27 cellular contexts compared by ENCODE assay signal in the genomic region with DNA sequence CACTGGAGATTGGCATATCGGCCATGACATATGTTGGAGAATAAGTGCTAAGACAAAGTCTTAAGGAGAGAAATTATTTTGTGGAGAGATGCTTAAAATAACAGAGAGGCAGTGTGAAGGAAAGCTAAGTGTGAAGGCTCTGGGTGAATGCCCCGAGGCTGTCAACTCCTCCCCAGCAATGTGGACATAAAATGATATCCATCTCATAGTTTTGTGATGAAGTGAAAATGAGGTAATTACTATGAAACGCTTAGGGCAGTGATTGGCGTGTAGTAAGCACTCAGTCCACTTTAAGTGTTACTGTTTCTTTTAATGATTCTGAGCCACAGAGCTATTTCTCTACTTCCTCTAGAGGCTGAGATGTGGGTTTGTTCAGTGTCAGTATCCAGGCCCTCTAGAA.
"Had no signal": no experiment of that assay in that cellular context is flagged by ENCODE, and none has a peak within 500 bp of the region (broad histone marks: within the 10 kb centered on the region; RNA-seq: fewer than 3 reads in every experiment).

No MANE protein-coding gene starts in this region.

- H3K4me1 ChIP-seq: adrenal gland, ascending aorta, pancreas, psoas muscle, upper lobe of right lung had no signal

- H3K27ac Mint-ChIP-seq: activated CD4-positive, alpha-beta T cell treated with anti-CD3 and anti-CD28 coated beads, Interleukin-2, amount 10 ng/mL, durations not matched to agents 7 days and 5 days; activated CD8-positive, alpha-beta T cell treated with anti-CD3 and anti-CD28 coated beads, Interleukin-2, amount 10 ng/mL, durations not matched to agents 7 days and 5 days; activated naive CD4-positive, alpha-beta T cell treated with anti-CD3 and anti-CD28 coated beads, Interleukin-2, amount 50 U/mL, for 72 hours; activated T-helper 1 cell treated with anti-CD3 and anti-CD28 coated beads, Interleukin-12 subunit alpha, Interleukin-12 subunit beta, Interleukin-2, Interleukin-4 antibody, amounts not matched to agents 30 ng/mL and 10 ng/mL and 1 ng/mL, durations not matched to agents 14 hours and 24 hours and 36 hours; endodermal cell; nephron had no signal

- H3K4me1 Mint-ChIP-seq: activated CD4-positive, alpha-beta T cell treated with anti-CD3 and anti-CD28 coated beads, Interleukin-2, amount 10 ng/mL, durations not matched to agents 7 days and 5 days; endodermal cell had no signal

- H3K9me3 Mint-ChIP-seq: activated CD4-positive, alpha-beta T cell treated with anti-CD3 and anti-CD28 coated beads, Interleukin-2, amount 10 ng/mL, durations not matched to agents 7 days and 5 days; activated T-helper 1 cell treated with anti-CD3 and anti-CD28 coated beads, Interleukin-12 subunit alpha, Interleukin-12 subunit beta, Interleukin-2, Interleukin-4 antibody, amounts not matched to agents 30 ng/mL and 10 ng/mL and 1 ng/mL, durations not matched to agents 14 hours and 24 hours and 36 hours; endodermal cell; nephron had no signal

- H3K27me3 ChIP-seq: adrenal gland, ascending aorta, brain microvascular endothelial cell, heart right ventricle, neutrophil, pancreas, upper lobe of right lung had no signal

- H3K27ac ChIP-seq: adrenal gland, ascending aorta, brain microvascular endothelial cell, coronary artery, epithelial cell of prostate, heart right ventricle, neutrophil, pancreas, psoas muscle, upper lobe of right lung, WERI-Rb-1 had no signal

- H3K36me3 ChIP-seq: adrenal gland, ascending aorta, brain microvascular endothelial cell, heart right ventricle, neutrophil, pancreas, upper lobe of right lung, WERI-Rb-1 had no signal

- H3K27me3 Mint-ChIP-seq: activated CD4-positive, alpha-beta T cell treated with anti-CD3 and anti-CD28 coated beads, Interleukin-2, amount 10 ng/mL, durations not matched to agents 7 days and 5 days had no signal

- H3K4me3 ChIP-seq: adrenal gland, ascending aorta, coronary artery, heart right ventricle, pancreas, psoas muscle, upper lobe of right lung had no signal

- H3K36me3 Mint-ChIP-seq: activated naive CD4-positive, alpha-beta T cell treated with anti-CD3 and anti-CD28 coated beads, Interleukin-2, amount 50 U/mL, for 72 hours had no signal

- ATAC-seq: activated CD8-positive, alpha-beta T cell treated with anti-CD3 and anti-CD28 coated beads, Interleukin-2, amount 10 ng/mL, durations not matched to agents 7 days and 5 days; activated naive CD4-positive, alpha-beta T cell treated with anti-CD3 and anti-CD28 coated beads, Interleukin-2, amount 50 U/mL, for 72 hours; heart right ventricle; left colon; pancreas; psoas muscle; right cardiac atrium; stimulated activated naive CD8-positive, alpha-beta T cell treated with anti-CD3 and anti-CD28 coated beads, Interleukin-15, Interleukin-2, amounts not matched to agents 100 U/mL and 50 U/mL, for 24 hours; upper lobe of right lung had no signal

- H3K9me3 ChIP-seq: adrenal gland, ascending aorta, heart right ventricle, neutrophil, pancreas, psoas muscle, upper lobe of right lung had no signal

- DNase-seq: activated CD4-positive, alpha-beta T cell treated with anti-CD3 and anti-CD28 coated beads, Interleukin-2, amount 10 ng/mL, durations not matched to agents 7 days and 5 days; activated CD4-positive, CD25-positive, alpha-beta regulatory T cell treated with anti-CD3 and anti-CD28 coated beads, Interleukin-2, amount 50 U/mL, for 72 hours; activated CD8-positive, alpha-beta T cell treated with anti-CD3 and anti-CD28 coated beads, Interleukin-2, amount 10 ng/mL, durations not matched to agents 7 days and 5 days; activated gamma-delta T cell treated with Interleukin-2 at 50 U/mL for 16 hours; adrenal gland; brain microvascular endothelial cell; cerebellar nuclear complex; endodermal cell; heart right ventricle; islet precursor cell; left colon; mesenchymal stem cell; pancreas; psoas muscle; right cardiac atrium; stimulated activated CD4-positive, alpha-beta T cell treated with anti-CD3 and anti-CD28 coated beads, Interleukin-12 subunit alpha, Interleukin-12 subunit beta, amount 100 ng/mL, for 4 hours; stimulated activated CD4-positive, alpha-beta T cell treated with anti-CD3 and anti-CD28 coated beads, Interleukin-4, amount 100 ng/mL, for 4 hours; stimulated activated naive CD8-positive, alpha-beta T cell treated with anti-CD3 and anti-CD28 coated beads, Interleukin-15, Interleukin-2, amounts not matched to agents 100 U/mL and 50 U/mL, for 24 hours; upper lobe of right lung; WERI-Rb-1 had no signal

- H3K4me3 Mint-ChIP-seq: activated CD4-positive, alpha-beta T cell treated with anti-CD3 and anti-CD28 coated beads, Interleukin-2, amount 10 ng/mL, durations not matched to agents 7 days and 5 days; activated CD8-positive, alpha-beta T cell treated with anti-CD3 and anti-CD28 coated beads, Interleukin-2, amount 10 ng/mL, durations not matched to agents 7 days and 5 days; activated T-helper 1 cell treated with anti-CD3 and anti-CD28 coated beads, Interleukin-12 subunit alpha, Interleukin-12 subunit beta, Interleukin-2, Interleukin-4 antibody, amounts not matched to agents 30 ng/mL and 10 ng/mL and 1 ng/mL, durations not matched to agents 14 hours and 24 hours and 36 hours; endodermal cell; nephron had no signal
